In genomic region chr3:116815321-116815720, GRCh38 we compare ENCODE assay signal across 23 cellular contexts.
DNase-seq lines count a peak whose midpoint lies in the region; ATAC-seq and TF ChIP-seq lines count a peak whose summit lies in the region.
"Had no signal": no experiment of that assay in that cellular context is flagged by ENCODE, and none has a peak within 500 bp of the region (broad histone marks: within the 10 kb centered on the region; RNA-seq: fewer than 3 reads in every experiment).

No MANE protein-coding gene starts in this region.

- H3K4me3 ChIP-seq in BE2C (ENCODE audit: low read depth, low read length), result 0 out of 2 replicates have a peak overlapping the region, but pooled peaks have one; percentile 13
- H3K4me3 ChIP-seq in mesodermal cell (ENCODE audit: extremely low read depth, insufficient read depth, low read length, poor library complexity, severe bottlenecking), result no peak overlapping the region
- no peak overlapping the region for H3K4me3 ChIP-seq in upper lobe of right lung

- H3K36me3 Mint-ChIP-seq in stimulated activated effector memory CD8-positive, alpha-beta T cell treated with anti-CD3 and anti-CD28 coated beads, Interleukin-12 subunit alpha, Interleukin-12 subunit beta, amount 100 ng/mL, for 72 hours, result no peaks in the 10 kb centered on the region
- H3K36me3 Mint-ChIP-seq: CD8-positive, alpha-beta memory T cell had no signal

- no peaks in the 10 kb centered on the region for H3K27me3 ChIP-seq in BE2C
- H3K27me3 ChIP-seq in upper lobe of right lung, result no peaks in the 10 kb centered on the region

- TF ChIP-seq CTCF in BE2C (IDR thresholded peaks at IDR 0.05; ENCODE audit: low read depth, low read length) (no peak), upper lobe of right lung (IDR thresholded peaks at IDR 0.05) (no peak)

- H3K27ac ChIP-seq in mesodermal cell (ENCODE audit: low read depth, low read length, severe bottlenecking) (peak overlapping the region; percentile 82), upper lobe of right lung (no peak overlapping the region)
- H3K27ac ChIP-seq: 22Rv1 had no signal

- H3K27ac Mint-ChIP-seq in stimulated activated effector memory CD8-positive, alpha-beta T cell treated with anti-CD3 and anti-CD28 coated beads, Interleukin-12 subunit alpha, Interleukin-12 subunit beta, amount 100 ng/mL, for 72 hours, result no peak overlapping the region
- H3K27ac Mint-ChIP-seq: B cell; CD14-positive monocyte; CD8-positive, alpha-beta memory T cell had no signal

- intact Hi-C loops in upper lobe of right lung (cut with DNase I) (no loop called here), sciatic nerve (cut with DNase I) (no loop called here)

- WGBS in mesodermal cell (ENCODE audit: insufficient coverage in 2 of 2), 2 experiments, result no CpG with 5 or more reads among the region's 1 CpG

- ATAC-seq in GM21825 (IDR thresholded peaks at IDR 0.05; ENCODE audit: unreplicated experiment) (no peak), upper lobe of right lung (no peak), sciatic nerve (no peak)
- no peak for ATAC-seq in stimulated activated effector memory CD8-positive, alpha-beta T cell treated with anti-CD3 and anti-CD28 coated beads, Interleukin-12 subunit alpha, Interleukin-12 subunit beta, amount 100 ng/mL, for 72 hours
- ATAC-seq: PC-3 had no signal

- no peak overlapping the region for H3K4me3 Mint-ChIP-seq in stimulated activated effector memory CD8-positive, alpha-beta T cell treated with anti-CD3 and anti-CD28 coated beads, Interleukin-12 subunit alpha, Interleukin-12 subunit beta, amount 100 ng/mL, for 72 hours
- H3K4me3 Mint-ChIP-seq: B cell; CD14-positive monocyte; CD8-positive, alpha-beta memory T cell had no signal

- H3K4me1 ChIP-seq in BE2C (peaks cover 43% of the 10 kb centered on the region), mesodermal cell (ENCODE audit: control insufficient read depth, insufficient read depth, low read length, poor library complexity, severe bottlenecking) (peaks cover 5% of the 10 kb centered on the region), upper lobe of right lung (no peaks in the 10 kb centered on the region)

- H3K9me3 Mint-ChIP-seq in stimulated activated effector memory CD8-positive, alpha-beta T cell treated with anti-CD3 and anti-CD28 coated beads, Interleukin-12 subunit alpha, Interleukin-12 subunit beta, amount 100 ng/mL, for 72 hours, result peaks cover 8% of the 10 kb centered on the region

- H3K36me3 ChIP-seq in BE2C (no peaks in the 10 kb centered on the region), mesodermal cell (ENCODE audit: control insufficient read depth, insufficient read depth, low read length) (no peaks in the 10 kb centered on the region), upper lobe of right lung (no peaks in the 10 kb centered on the region)

- H3K4me1 Mint-ChIP-seq in stimulated activated effector memory CD8-positive, alpha-beta T cell treated with anti-CD3 and anti-CD28 coated beads, Interleukin-12 subunit alpha, Interleukin-12 subunit beta, amount 100 ng/mL, for 72 hours, result no peaks in the 10 kb centered on the region
- H3K4me1 Mint-ChIP-seq: B cell; CD14-positive monocyte; CD8-positive, alpha-beta memory T cell had no signal

- H3K9me3 ChIP-seq in BE2C (no peaks in the 10 kb centered on the region), mesodermal cell (ENCODE audit: control insufficient read depth, low read length) (peaks cover 4% of the 10 kb centered on the region), upper lobe of right lung (no peaks in the 10 kb centered on the region)

- DNase-seq in BE2C (no peak), astrocyte of the hippocampus (ENCODE audit: low read depth, low spot score) (peak; percentile 37), pons (ENCODE audit: low spot score) (peak; percentile 11), upper lobe of right lung (no peak), sciatic nerve (ENCODE audit: low spot score) (no peak)
- DNase-seq in stimulated activated effector memory CD8-positive, alpha-beta T cell treated with anti-CD3 and anti-CD28 coated beads, Interleukin-12 subunit alpha, Interleukin-12 subunit beta, amount 100 ng/mL, for 72 hours (ENCODE audit: low spot score in 2 of 2), result no peak
- DNase-seq: CD8-positive, alpha-beta memory T cell; DMS79 treated with DMSO at 0.1 percent for 48 hours; GF-D8; HCEC 1CT; KBM-7; MV-4-11; NCI-H1105; NCI-H1436 treated with DMSO at 0.1 percent for 48 hours; NCI-H2029; NCI-H526; NK-92 treated with Interleukin-12 subunit alpha and Interleukin-12 subunit beta, amount 100 ng/mL, for 24 hours; PC-3 had no signal

Comparison
In these comparisons a context has a peak if more than half of its experiments do, and no peak if none do; other contexts are left out.
1. DNase-seq: peak in astrocyte of the hippocampus (single experiment) and pons (single experiment); none in BE2C (single experiment), upper lobe of right lung (single experiment), sciatic nerve (single experiment) and stimulated activated effector memory CD8-positive, alpha-beta T cell treated with anti-CD3 and anti-CD28 coated beads, Interleukin-12 subunit alpha, Interleukin-12 subunit beta, amount 100 ng/mL, for 72 hours (0 of 2).